8 cellular contexts compared by ENCODE assay signal in genomic region chr10:15744217-15744865, GRCh38. TPM values are rescaled to one million over a fixed set of nuclear protein-coding genes. Genes with fewer than 3 reads are reported as not detected.
DNase-seq lines count a peak whose midpoint lies in the region.

No MANE protein-coding gene starts in this region.

- H3K36me3 Mint-ChIP-seq in activated T-cell treated with anti-CD3 and anti-CD28 coated beads, Interleukin-2, amount 50 U/mL, for 24 hours (ENCODE audit: low read depth): no peaks in the 10 kb centered on the region
- no peaks in the 10 kb centered on the region for H3K36me3 Mint-ChIP-seq in activated T-helper 1 cell treated with anti-CD3 and anti-CD28 coated beads, Interleukin-12 subunit alpha, Interleukin-12 subunit beta, Interleukin-2, Interleukin-4 antibody, amounts not matched to agents 30 ng/mL and 10 ng/mL and 1 ng/mL, durations not matched to agents 14 hours and 24 hours and 36 hours (ENCODE audit: low read depth)

- intact Hi-C loops in activated T-helper 1 cell treated with anti-CD3 and anti-CD28 coated beads, Interleukin-12 subunit alpha, Interleukin-12 subunit beta, Interleukin-2, Interleukin-4 antibody, amounts not matched to agents 30 ng/mL and 10 ng/mL and 1 ng/mL, durations not matched to agents 14 hours and 24 hours and 36 hours (cut with micrococcal nuclease): loop anchor here (1.0 kb wide), 1 partner anchor 310 kb away; no protein-coding TSS in a partner anchor

- peak; percentile 30 for DNase-seq in activated T-cell treated with anti-CD3 and anti-CD28 coated beads, Interleukin-2, amount 50 U/mL, for 24 hours
- no peak for DNase-seq in activated T-cell treated with anti-CD3 and anti-CD28 coated beads, Interleukin-2, amount 50 U/mL, for 1 hour
- DNase-seq in HCEC 1CT: peak; percentile 55
- peak; percentile 23 for DNase-seq in NCI-H1105 treated with DMSO at 0.1 percent for 48 hours (lab: John Stamatoyannopoulos, UW)
- peak; percentile 11 for DNase-seq in activated T-helper 1 cell treated with anti-CD3 and anti-CD28 coated beads, Interleukin-12 subunit alpha, Interleukin-12 subunit beta, Interleukin-2, Interleukin-4 antibody, amounts not matched to agents 30 ng/mL and 10 ng/mL and 1 ng/mL, durations not matched to agents 14 hours and 24 hours and 36 hours (ENCODE audit: low spot score)
- peak; percentile 58 for DNase-seq in iPS DF 4.7 (ENCODE audit: extremely low read depth, low spot score)
- peak; percentile 5 to 32 (median 7) for DNase-seq in stimulated activated CD4-positive, alpha-beta T cell treated with anti-CD3 and anti-CD28 coated beads, TNF-alpha, amount 100 ng/mL, for 24 hours (ENCODE audit: low read depth in 3 of 3)
- DNase-seq in mesenteric fat pad (ENCODE audit: low spot score): no peak

- no peak overlapping the region for H3K27ac Mint-ChIP-seq in activated T-cell treated with anti-CD3 and anti-CD28 coated beads, Interleukin-2, amount 50 U/mL, for 24 hours
- H3K27ac Mint-ChIP-seq in activated T-helper 1 cell treated with anti-CD3 and anti-CD28 coated beads, Interleukin-12 subunit alpha, Interleukin-12 subunit beta, Interleukin-2, Interleukin-4 antibody, amounts not matched to agents 30 ng/mL and 10 ng/mL and 1 ng/mL, durations not matched to agents 14 hours and 24 hours and 36 hours: no peak overlapping the region

- no peaks in the 10 kb centered on the region for H3K9me3 Mint-ChIP-seq in activated T-cell treated with anti-CD3 and anti-CD28 coated beads, Interleukin-2, amount 50 U/mL, for 24 hours
- H3K9me3 Mint-ChIP-seq in activated T-helper 1 cell treated with anti-CD3 and anti-CD28 coated beads, Interleukin-12 subunit alpha, Interleukin-12 subunit beta, Interleukin-2, Interleukin-4 antibody, amounts not matched to agents 30 ng/mL and 10 ng/mL and 1 ng/mL, durations not matched to agents 14 hours and 24 hours and 36 hours: no peaks in the 10 kb centered on the region

- peaks cover 10% of the 10 kb centered on the region for H3K27me3 Mint-ChIP-seq in activated T-cell treated with anti-CD3 and anti-CD28 coated beads, Interleukin-2, amount 50 U/mL, for 24 hours
- peaks cover 4% of the 10 kb centered on the region for H3K27me3 Mint-ChIP-seq in activated T-helper 1 cell treated with anti-CD3 and anti-CD28 coated beads, Interleukin-12 subunit alpha, Interleukin-12 subunit beta, Interleukin-2, Interleukin-4 antibody, amounts not matched to agents 30 ng/mL and 10 ng/mL and 1 ng/mL, durations not matched to agents 14 hours and 24 hours and 36 hours (ENCODE audit: insufficient read depth)

- no peaks in the 10 kb centered on the region for H3K4me1 Mint-ChIP-seq in activated T-cell treated with anti-CD3 and anti-CD28 coated beads, Interleukin-2, amount 50 U/mL, for 24 hours (ENCODE audit: low read depth)
- no peaks in the 10 kb centered on the region for H3K4me1 Mint-ChIP-seq in activated T-helper 1 cell treated with anti-CD3 and anti-CD28 coated beads, Interleukin-12 subunit alpha, Interleukin-12 subunit beta, Interleukin-2, Interleukin-4 antibody, amounts not matched to agents 30 ng/mL and 10 ng/mL and 1 ng/mL, durations not matched to agents 14 hours and 24 hours and 36 hours (ENCODE audit: low read depth)

- H3K4me3 Mint-ChIP-seq in activated T-cell treated with anti-CD3 and anti-CD28 coated beads, Interleukin-2, amount 50 U/mL, for 24 hours: no peak overlapping the region
- no peak overlapping the region for H3K4me3 Mint-ChIP-seq in activated T-helper 1 cell treated with anti-CD3 and anti-CD28 coated beads, Interleukin-12 subunit alpha, Interleukin-12 subunit beta, Interleukin-2, Interleukin-4 antibody, amounts not matched to agents 30 ng/mL and 10 ng/mL and 1 ng/mL, durations not matched to agents 14 hours and 24 hours and 36 hours

RNA-seq across cellular contexts. Expression of gene ITGA8, which starts 24.6 kb away (rescaled TPM):
- total RNA-seq in activated T-helper 1 cell treated with anti-CD3 and anti-CD28 coated beads, Interleukin-12 subunit alpha, Interleukin-12 subunit beta, Interleukin-2, Interleukin-4 antibody, amounts not matched to agents 30 ng/mL and 10 ng/mL and 1 ng/mL, durations not matched to agents 14 hours and 24 hours and 36 hours: not detected in 2 replicates
- total RNA-seq in mesenteric fat pad: 7.1 TPM

Comparison
In these comparisons a context has a peak if more than half of its experiments do, and no peak if none do; other contexts are left out.
1. DNase-seq: peak in activated T-cell treated with anti-CD3 and anti-CD28 coated beads, Interleukin-2, amount 50 U/mL, for 24 hours (single experiment), HCEC 1CT (single experiment), NCI-H1105 treated with DMSO at 0.1 percent for 48 hours (single experiment), activated T-helper 1 cell treated with anti-CD3 and anti-CD28 coated beads, Interleukin-12 subunit alpha, Interleukin-12 subunit beta, Interleukin-2, Interleukin-4 antibody, amounts not matched to agents 30 ng/mL and 10 ng/mL and 1 ng/mL, durations not matched to agents 14 hours and 24 hours and 36 hours (single experiment), iPS DF 4.7 (single experiment) and stimulated activated CD4-positive, alpha-beta T cell treated with anti-CD3 and anti-CD28 coated beads, TNF-alpha, amount 100 ng/mL, for 24 hours (3 of 3); none in activated T-cell treated with anti-CD3 and anti-CD28 coated beads, Interleukin-2, amount 50 U/mL, for 1 hour (single experiment) and mesenteric fat pad (single experiment).